In genomic region chr1:23123528-23123927, GRCh38 we compare ENCODE assay signal across 28 cellular contexts. TPM values are rescaled to one million over a fixed set of nuclear protein-coding genes. Genes with fewer than 3 reads are reported as not detected.
DNase-seq lines count a peak whose midpoint lies in the region; ATAC-seq and TF ChIP-seq lines count a peak whose summit lies in the region.
"Had no signal": no experiment of that assay in that cellular context is flagged by ENCODE, and none has a peak within 500 bp of the region (broad histone marks: within the 10 kb centered on the region; RNA-seq: fewer than 3 reads in every experiment).

No MANE protein-coding gene starts in this region.

- H3K9ac ChIP-seq in mesenchymal stem cell (ENCODE audit: low read length), result no peak overlapping the region

- H3K14ac ChIP-seq in mesenchymal stem cell (ENCODE audit: low read length in 2 of 2), result no peak overlapping the region

- no peaks in the 10 kb centered on the region for H3K36me3 Mint-ChIP-seq in activated T-helper 17 cell treated with anti-CD3 and anti-CD28 coated beads, Interleukin-2, amount 50 U/mL, for 72 hours (ENCODE audit: low read depth)
- H3K36me3 Mint-ChIP-seq: CD8-positive, alpha-beta T cell had no signal

- intact Hi-C loops in left ventricle myocardium inferior (cut with micrococcal nuclease), result no loop called here
- intact Hi-C loops in right cardiac atrium (cut with DNase I), result no loop called here
- intact Hi-C loops in esophagus squamous epithelium (cut with DNase I), result no loop called here
- intact Hi-C loops in tibial artery (cut with DNase I; ENCODE audit: low total_unique reads), result no loop called here

- no peaks in the 10 kb centered on the region for H3K9me3 Mint-ChIP-seq in activated T-helper 17 cell treated with anti-CD3 and anti-CD28 coated beads, Interleukin-2, amount 50 U/mL, for 72 hours
- H3K9me3 Mint-ChIP-seq: activated CD4-positive, alpha-beta memory T cell treated with anti-CD3 and anti-CD28 coated beads, Interleukin-2, amount 10 ng/mL, durations not matched to agents 7 days and 5 days; CD8-positive, alpha-beta T cell; dendritic cell treated with granulocyte-macrophage colony-stimulating factor and Interleukin-4, amounts not matched to agents 40 ng/mL and 50 ng/mL, for 4 days; endodermal cell; T-helper 1 cell treated with Interleukin-12 subunit alpha and Interleukin-12 subunit beta and Interleukin-4 antibody, amounts not matched to agents 30 μg/mL and 1 μg/mL, for 36 hours had no signal

- H3K4me1 ChIP-seq in left ventricle myocardium inferior, result peaks cover 84% of the 10 kb centered on the region
- H3K4me1 ChIP-seq in right cardiac atrium (ENCODE audit: control insufficient read depth, insufficient read depth, low read length), result peaks cover 9% of the 10 kb centered on the region
- H3K4me1 ChIP-seq in esophagus squamous epithelium, result peaks cover 18 to 95% (median 62%) of the 10 kb centered on the region in 3 donors
- peaks cover 11% of the 10 kb centered on the region for H3K4me1 ChIP-seq in mesenchymal stem cell (ENCODE audit: control insufficient read depth, insufficient read depth, low read depth, low read length)
- peaks cover 0 to 67% (median 26%) of the 10 kb centered on the region in 4 donors for H3K4me1 ChIP-seq in tibial artery
- H3K4me1 ChIP-seq: uterus had no signal

- no peak for ATAC-seq in right cardiac atrium
- no peak for ATAC-seq in HG02678 (IDR thresholded peaks at IDR 0.05; ENCODE audit: unreplicated experiment)
- no peak for ATAC-seq in GM19395 (IDR thresholded peaks at IDR 0.05; ENCODE audit: unreplicated experiment)
- ATAC-seq in activated T-helper 17 cell treated with anti-CD3 and anti-CD28 coated beads, Interleukin-2, amount 50 U/mL, for 72 hours (replicated peaks), result no peak
- ATAC-seq: CD8-positive, alpha-beta T cell had no signal

- H3K4me3 ChIP-seq in left ventricle myocardium inferior (no peak overlapping the region), right cardiac atrium (ENCODE audit: low read length) (no peak overlapping the region), esophagus squamous epithelium (no peak overlapping the region), mesenchymal stem cell (ENCODE audit: insufficient read depth in 1 of 2, low read depth in 1 of 2, low read length in 2 of 2) (no peak overlapping the region), tibial artery (no peak overlapping the region)
- H3K4me3 ChIP-seq: esophagus muscularis mucosa, suprapubic skin, uterus had no signal

- H3K36me3 ChIP-seq in left ventricle myocardium inferior (no peaks in the 10 kb centered on the region), esophagus squamous epithelium (no peaks in the 10 kb centered on the region), mesenchymal stem cell (ENCODE audit: control insufficient read depth in 1 of 2, insufficient read depth in 2 of 2, low read depth in 1 of 2, low read length in 2 of 2) (no peaks in the 10 kb centered on the region), tibial artery (no peaks in the 10 kb centered on the region)
- H3K36me3 ChIP-seq: esophagus muscularis mucosa, suprapubic skin, uterus had no signal

- H3K79me1 ChIP-seq in mesenchymal stem cell (replicated peaks; ENCODE audit: low read length, poor library complexity, severe bottlenecking), result peaks cover 1% of the 10 kb centered on the region

- TF ChIP-seq CTCF in left ventricle myocardium inferior (IDR thresholded peaks at IDR 0.05; ENCODE audit: borderline replicate concordance) (no peak), esophagus squamous epithelium (IDR thresholded peaks at IDR 0.05) (no peak), tibial artery (IDR thresholded peaks at IDR 0.05) (no peak)

- H3K4me3 Mint-ChIP-seq in activated T-helper 17 cell treated with anti-CD3 and anti-CD28 coated beads, Interleukin-2, amount 50 U/mL, for 72 hours, result no peak overlapping the region
- H3K4me3 Mint-ChIP-seq: activated CD4-positive, alpha-beta memory T cell treated with anti-CD3 and anti-CD28 coated beads, Interleukin-2, amount 10 ng/mL, durations not matched to agents 7 days and 5 days; activated naive CD8-positive, alpha-beta T cell; CD8-positive, alpha-beta T cell; dendritic cell treated with granulocyte-macrophage colony-stimulating factor and Interleukin-4, amounts not matched to agents 40 ng/mL and 50 ng/mL, for 4 days; endodermal cell; T-helper 1 cell treated with Interleukin-12 subunit alpha and Interleukin-12 subunit beta and Interleukin-4 antibody, amounts not matched to agents 30 μg/mL and 1 μg/mL, for 36 hours had no signal

- peak overlapping the region; percentile 3 for H3K27ac ChIP-seq in left ventricle myocardium inferior (replicated peaks)
- no peak overlapping the region for H3K27ac ChIP-seq in right cardiac atrium (ENCODE audit: low read length)
- H3K27ac ChIP-seq in esophagus squamous epithelium, result peak overlapping the region in 3 of 4 donors; percentile 59 to 80 (median 70)
- H3K27ac ChIP-seq in mesenchymal stem cell (ENCODE audit: low read length, poor library complexity, severe bottlenecking), result peak overlapping the region; percentile 64
- no peak overlapping the region for H3K27ac ChIP-seq in tibial artery
- H3K27ac ChIP-seq: suprapubic skin had no signal

- no peaks in the 10 kb centered on the region for H3K9me3 ChIP-seq in left ventricle myocardium inferior (replicated peaks)
- H3K9me3 ChIP-seq in right cardiac atrium (ENCODE audit: control insufficient read depth, low read length), result no peaks in the 10 kb centered on the region
- H3K9me3 ChIP-seq in esophagus squamous epithelium, result no peaks in the 10 kb centered on the region
- no peaks in the 10 kb centered on the region for H3K9me3 ChIP-seq in mesenchymal stem cell (ENCODE audit: control insufficient read depth, low read length)
- H3K9me3 ChIP-seq in tibial artery, result no peaks in the 10 kb centered on the region
- H3K9me3 ChIP-seq: esophagus muscularis mucosa, suprapubic skin, uterus had no signal

- TF ChIP-seq POLR2A in esophagus squamous epithelium (IDR thresholded peaks at IDR 0.05), result no peak

- H3K23ac ChIP-seq in mesenchymal stem cell (ENCODE audit: low read length in 2 of 2), result no peak overlapping the region

- no peak overlapping the region for H3K27ac Mint-ChIP-seq in activated T-helper 17 cell treated with anti-CD3 and anti-CD28 coated beads, Interleukin-2, amount 50 U/mL, for 72 hours
- H3K27ac Mint-ChIP-seq: activated CD4-positive, alpha-beta memory T cell treated with anti-CD3 and anti-CD28 coated beads, Interleukin-2, amount 10 ng/mL, durations not matched to agents 7 days and 5 days; activated naive CD8-positive, alpha-beta T cell; CD8-positive, alpha-beta T cell; dendritic cell treated with granulocyte-macrophage colony-stimulating factor and Interleukin-4, amounts not matched to agents 40 ng/mL and 50 ng/mL, for 4 days; endodermal cell; progenitor cell of endocrine pancreas; T-helper 1 cell treated with Interleukin-12 subunit alpha and Interleukin-12 subunit beta and Interleukin-4 antibody, amounts not matched to agents 30 μg/mL and 1 μg/mL, for 36 hours had no signal

- no peak overlapping the region for H4K91ac ChIP-seq in mesenchymal stem cell (ENCODE audit: low read length)

- peaks cover 44% of the 10 kb centered on the region for H3K4me1 Mint-ChIP-seq in activated T-helper 17 cell treated with anti-CD3 and anti-CD28 coated beads, Interleukin-2, amount 50 U/mL, for 72 hours

- no peak overlapping the region for H2BK15ac ChIP-seq in mesenchymal stem cell (ENCODE audit: low read depth, poor library complexity, severe bottlenecking)

- no peak overlapping the region for H2BK12ac ChIP-seq in mesenchymal stem cell (ENCODE audit: low read length in 2 of 2)

- no peak overlapping the region for H3K4ac ChIP-seq in mesenchymal stem cell (ENCODE audit: low read depth in 1 of 2, low read length in 2 of 2)

- no peak overlapping the region for H3K4me2 ChIP-seq in mesenchymal stem cell (ENCODE audit: low read length, poor library complexity, severe bottlenecking)

- no peak overlapping the region for H3K18ac ChIP-seq in mesenchymal stem cell (ENCODE audit: low read depth in 1 of 2, low read length in 2 of 2)

- no peak overlapping the region for H2AFZ ChIP-seq in mesenchymal stem cell (ENCODE audit: low read depth, low read length)

- H3K27me3 ChIP-seq in left ventricle myocardium inferior (ENCODE audit: low read depth) (no peaks in the 10 kb centered on the region), right cardiac atrium (ENCODE audit: control insufficient read depth, insufficient read depth) (no peaks in the 10 kb centered on the region), esophagus squamous epithelium (no peaks in the 10 kb centered on the region), mesenchymal stem cell (ENCODE audit: control insufficient read depth in 1 of 2, insufficient read depth in 1 of 2, low read length in 2 of 2) (no peaks in the 10 kb centered on the region), tibial artery (no peaks in the 10 kb centered on the region)
- H3K27me3 ChIP-seq: esophagus muscularis mucosa, suprapubic skin, uterus had no signal

- H3K27me3 Mint-ChIP-seq in activated T-helper 17 cell treated with anti-CD3 and anti-CD28 coated beads, Interleukin-2, amount 50 U/mL, for 72 hours, result no peaks in the 10 kb centered on the region
- H3K27me3 Mint-ChIP-seq: activated CD4-positive, alpha-beta memory T cell treated with anti-CD3 and anti-CD28 coated beads, Interleukin-2, amount 10 ng/mL, durations not matched to agents 7 days and 5 days; activated naive CD8-positive, alpha-beta T cell; dendritic cell treated with granulocyte-macrophage colony-stimulating factor and Interleukin-4, amounts not matched to agents 40 ng/mL and 50 ng/mL, for 4 days; progenitor cell of endocrine pancreas had no signal

- H2BK5ac ChIP-seq in mesenchymal stem cell (ENCODE audit: low read depth, low read length, poor library complexity, severe bottlenecking), result no peak overlapping the region

- H2BK120ac ChIP-seq in mesenchymal stem cell (ENCODE audit: low read depth, low read length), result no peak overlapping the region

- H2AK5ac ChIP-seq in mesenchymal stem cell (ENCODE audit: low read length, severe bottlenecking), result no peak overlapping the region

- no peak for DNase-seq in left ventricle myocardium inferior
- no peak for DNase-seq in right cardiac atrium
- no peak for DNase-seq in esophagus squamous epithelium (lab: John Stamatoyannopoulos, UW)
- DNase-seq in mesenchymal stem cell, result no peak
- DNase-seq in tibial artery, result no peak
- DNase-seq: activated CD4-positive, alpha-beta memory T cell treated with anti-CD3 and anti-CD28 coated beads, Interleukin-2, amount 10 ng/mL, durations not matched to agents 7 days and 5 days; activated CD8-positive, alpha-beta memory T cell treated with anti-CD3 and anti-CD28 coated beads, Interleukin-2, amount 50 U/mL, for 48 hours; AML-193; anterior cingulate cortex; CD8-positive, alpha-beta T cell; DMS 273 treated with DMSO at 0.1 percent for 48 hours; endodermal cell; KBM-7; NCI-H1105; NCI-H1930; NCI-H524 treated with DMSO at 0.1 percent for 48 hours; stimulated activated CD4-positive, alpha-beta T cell treated with anti-CD3 and anti-CD28 coated beads, Interleukin-15, amount 100 ng/mL, for 24 hours; stimulated activated naive CD4-positive, alpha-beta T cell; uterus had no signal

- no peak overlapping the region for H4K8ac ChIP-seq in mesenchymal stem cell (ENCODE audit: low read length)

RNA-seq across cellular contexts. Expression of gene LUZP1, which starts 45.1 kb away (rescaled TPM):
- total RNA-seq in left ventricle myocardium inferior (29.9 TPM), right cardiac atrium (10 to 100 TPM; 33.2 to 61.9 (median 42.4) TPM), esophagus squamous epithelium (10 to 100 TPM; 16.9 to 18.7 (median 17.9) TPM)
- 9.5 TPM for polyA plus RNA-seq in right cardiac atrium
- polyA plus RNA-seq in mesenchymal stem cell (2013, experiment 1 of 2), result 39.1 TPM
- polyA plus RNA-seq in mesenchymal stem cell (2013, experiment 2 of 2), result 38.8 TPM
- 10 to 100 TPM; 14.8 to 22.0 TPM for total RNA-seq in activated T-helper 17 cell treated with anti-CD3 and anti-CD28 coated beads, Interleukin-2, amount 50 U/mL, for 72 hours

Comparison
In these comparisons a context has a peak if more than half of its experiments do, and no peak if none do; other contexts are left out.
1. H3K27ac ChIP-seq: peak in left ventricle myocardium inferior (single experiment), esophagus squamous epithelium (3 of 4) and mesenchymal stem cell (single experiment); none in right cardiac atrium (single experiment) and tibial artery (0 of 2).